Comparison of ENCODE assay signal across 1 cellular context in genomic region chr17:77420476-77420803, GRCh38.
TF ChIP-seq lines count a peak whose summit lies in the region.

No MANE protein-coding gene starts in this region.

TF ChIP-seq in K562, 482 proteins besides CTCF, POLR2A, EP300 and RAD21 (continued from another document):
- TF ChIP-seq IRF9 (tag; IDR thresholded peaks at IDR 0.05) (no peak), BCOR (IDR thresholded peaks at IDR 0.05) (no peak), ZNF134 (CRISPR knock-in tag; conservative IDR thresholded peaks at IDR 0.05) (no peak)
- TF ChIP-seq, protein P1, sequence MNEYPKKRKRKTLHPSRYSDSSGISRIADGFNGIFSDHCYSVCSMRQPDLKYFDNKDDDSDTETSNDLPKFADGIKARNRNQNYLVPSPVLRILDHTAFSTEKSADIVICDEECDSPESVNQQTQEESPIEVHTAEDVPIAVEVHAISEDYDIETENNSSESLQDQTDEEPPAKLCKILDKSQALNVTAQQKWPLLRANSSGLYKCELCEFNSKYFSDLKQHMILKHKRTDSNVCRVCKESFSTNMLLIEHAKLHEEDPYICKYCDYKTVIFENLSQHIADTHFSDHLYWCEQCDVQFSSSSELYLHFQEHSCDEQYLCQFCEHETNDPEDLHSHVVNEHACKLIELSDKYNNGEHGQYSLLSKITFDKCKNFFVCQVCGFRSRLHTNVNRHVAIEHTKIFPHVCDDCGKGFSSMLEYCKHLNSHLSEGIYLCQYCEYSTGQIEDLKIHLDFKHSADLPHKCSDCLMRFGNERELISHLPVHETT (CRISPR knock-in tag; conservative IDR thresholded peaks at IDR 0.05 in 1 of 2, IDR thresholded peaks at IDR 0.05 in 1 of 2), result no peak
